Comparison of ENCODE assay signal across 2 cellular contexts in the genomic region with DNA sequence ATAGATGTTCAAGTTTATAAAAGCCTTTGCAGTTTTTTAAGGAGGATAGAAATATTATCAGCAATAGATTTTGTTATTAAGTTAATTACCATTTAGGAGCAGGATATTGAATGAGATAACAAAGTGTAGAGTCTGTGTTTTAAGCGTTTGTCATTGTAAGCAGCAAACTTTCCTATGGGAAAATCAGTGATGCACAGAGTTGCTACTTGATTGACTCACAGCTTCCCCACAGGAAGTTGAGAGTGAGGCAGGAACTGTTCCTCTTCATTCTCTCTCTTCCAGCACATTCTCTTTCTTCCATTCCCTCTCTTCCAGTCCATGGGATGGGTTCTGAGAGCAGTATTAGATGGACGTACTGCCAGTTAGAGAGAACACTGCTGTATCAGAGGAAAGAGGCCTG.
TF ChIP-seq lines count a peak whose summit lies in the region.

No MANE protein-coding gene starts in this region.

TF ChIP-seq in H1, 55 proteins besides CTCF, POLR2A, EP300 and RAD21:
- TF ChIP-seq CHD7 (IDR thresholded peaks at IDR 0.05; ENCODE audit: insufficient replicate concordance, low read length) (no peak), SIRT6 (IDR thresholded peaks at IDR 0.05; ENCODE audit: low read length) (no peak), ZNF274 (IDR thresholded peaks at IDR 0.05; ENCODE audit: borderline replicate concordance, extremely low read depth, low read length) (no peak), TCF12 (IDR thresholded peaks at IDR 0.05; ENCODE audit: low read depth, low read length) (no peak), POU5F1 (IDR thresholded peaks at IDR 0.05; ENCODE audit: low read depth, low read length) (no peak), MAFK (IDR thresholded peaks at IDR 0.05; ENCODE audit: low read depth, low read length) (no peak), BACH1 (IDR thresholded peaks at IDR 0.05; ENCODE audit: low read length) (no peak), PHF8 (conservative IDR thresholded peaks at IDR 0.05; ENCODE audit: low read depth, low read length) (no peak), E2F6 (IDR thresholded peaks at IDR 0.05) (no peak), TAF1 (IDR thresholded peaks at IDR 0.05; ENCODE audit: low read depth, low read length) (no peak), SUZ12 (IDR thresholded peaks at IDR 0.05; ENCODE audit: low read length) (no peak), RBBP5 (IDR thresholded peaks at IDR 0.05; ENCODE audit: borderline replicate concordance, low read depth, low read length) (no peak), GTF2F1 (IDR thresholded peaks at IDR 0.05; ENCODE audit: borderline replicate concordance, low read depth, low read length) (no peak)

TF ChIP-seq in GM12891, 5 proteins besides CTCF, POLR2A, EP300 and RAD21:
- TF ChIP-seq SPI1 (IDR thresholded peaks at IDR 0.05; ENCODE audit: low read depth, low read length) (no peak), POU2F2 (IDR thresholded peaks at IDR 0.05; ENCODE audit: low read depth, low read length) (no peak), TAF1 (IDR thresholded peaks at IDR 0.05; ENCODE audit: low read depth, low read length) (no peak)
